16 cellular contexts compared by ENCODE assay signal in the genomic region with DNA sequence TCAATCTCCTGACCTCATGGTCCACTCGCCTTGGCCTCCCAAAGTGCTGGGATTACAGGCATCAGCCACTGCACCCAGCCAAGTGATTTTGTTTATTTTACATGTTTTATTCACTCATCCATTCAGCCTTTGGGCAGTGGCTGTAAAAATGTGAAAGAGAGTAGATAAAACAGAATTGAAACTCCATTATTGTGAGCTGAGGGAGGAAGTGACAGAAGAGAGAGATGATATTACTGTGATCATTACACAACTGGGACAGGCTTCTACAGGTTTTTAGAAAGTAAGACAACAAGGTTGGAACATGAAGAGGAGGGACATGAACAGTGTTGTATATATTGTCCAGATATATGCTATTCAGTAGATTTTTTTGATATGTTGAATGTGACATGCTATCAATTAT. TPM values are rescaled to one million over a fixed set of nuclear protein-coding genes. Genes with fewer than 3 reads are reported as not detected.
DNase-seq lines count a peak whose midpoint lies in the region; ATAC-seq and TF ChIP-seq lines count a peak whose summit lies in the region.
"Had no signal": no experiment of that assay in that cellular context is flagged by ENCODE, and none has a peak within 500 bp of the region (broad histone marks: within the 10 kb centered on the region; RNA-seq: fewer than 3 reads in every experiment).

No MANE protein-coding gene starts in this region.

- no peaks in the 10 kb centered on the region for H3K27me3 ChIP-seq in CD8-positive, alpha-beta T cell (ENCODE audit: insufficient read depth, low read length)
- no peaks in the 10 kb centered on the region for H3K27me3 ChIP-seq in stomach
- H3K27me3 ChIP-seq: ascending aorta, BLaER1, gastroesophageal sphincter, Peyer's patch had no signal

- no peak for ATAC-seq in CD8-positive, alpha-beta T cell
- ATAC-seq in GM18502 (IDR thresholded peaks at IDR 0.05; ENCODE audit: poor library complexity, unreplicated experiment) (peak; percentile 73), HG02642 (IDR thresholded peaks at IDR 0.05; ENCODE audit: poor library complexity, unreplicated experiment) (peak; percentile 37)
- ATAC-seq: gastroesophageal sphincter, sciatic nerve had no signal

- CTCF ChIA-PET in CD8-positive, alpha-beta T cell (lab: Charles Lee): interaction anchor here (0.7 to 2.4 kb wide), 2 partner anchors 9 to 100 kb away, joined by 5 read pairs; no protein-coding TSS in a partner anchor

- peaks cover 12% of the 10 kb centered on the region for H3K4me1 Mint-ChIP-seq in CD8-positive, alpha-beta T cell (ENCODE audit: low read depth)

- no peak overlapping the region for H3K4me3 Mint-ChIP-seq in CD8-positive, alpha-beta T cell

- 67 to 100% (median 87%) methylated on average over 1 of the region's 1 CpG for WGBS in stomach, 5 donors

- peaks cover 22% of the 10 kb centered on the region for H3K36me3 ChIP-seq in CD8-positive, alpha-beta T cell (ENCODE audit: insufficient read depth, low read length)
- peaks cover 30 to 67% (median 66%) of the 10 kb centered on the region in 4 donors for H3K36me3 ChIP-seq in stomach

- POLR2A ChIA-PET in CD8-positive, alpha-beta T cell (lab: Charles Lee): no interaction called here

- no peaks in the 10 kb centered on the region for H3K4me1 ChIP-seq in CD8-positive, alpha-beta T cell (ENCODE audit: insufficient read depth, low read length)
- H3K4me1 ChIP-seq in stomach: no peaks in the 10 kb centered on the region
- H3K4me1 ChIP-seq: ascending aorta, BLaER1, gastroesophageal sphincter, Peyer's patch had no signal

- TF ChIP-seq POLR2A in stomach (IDR thresholded peaks at IDR 0.05): no peak

- DNase-seq in CD8-positive, alpha-beta T cell: no peak
- DNase-seq in MV-4-11 (lab: John Stamatoyannopoulos, UW) (peak; percentile 73), medulla oblongata (ENCODE audit: extremely low spot score) (no peak), stomach (no peak), dedifferentiated amniotic fluid mesenchymal stem cell (ENCODE audit: extremely low spot score) (no peak), germinal center (ENCODE audit: low spot score) (no peak)
- DNase-seq: NCI-H1092, NCI-H345, Peyer's patch, T1000 had no signal

- peaks cover 10% of the 10 kb centered on the region for H3K9me3 Mint-ChIP-seq in CD8-positive, alpha-beta T cell

- intact Hi-C loops in CD8-positive, alpha-beta T cell (cut with DNase I, micrococcal nuclease): no loop called here
- intact Hi-C loops in stomach (cut with DNase I; ENCODE audit: low total_unique reads): no loop called here

- H3K27ac Mint-ChIP-seq in CD8-positive, alpha-beta T cell: peak overlapping the region; percentile 15

- H3K9me3 ChIP-seq in CD8-positive, alpha-beta T cell (ENCODE audit: low read length): no peaks in the 10 kb centered on the region
- H3K9me3 ChIP-seq in stomach: peaks cover 2 to 14% (median 11%) of the 10 kb centered on the region in 4 donors

- no peaks in the 10 kb centered on the region for H3K27me3 Mint-ChIP-seq in CD8-positive, alpha-beta T cell (ENCODE audit: low read depth)

- no peak for TF ChIP-seq CTCF in CD8-positive, alpha-beta T cell (IDR thresholded peaks at IDR 0.05)
- TF ChIP-seq CTCF in stomach (IDR thresholded peaks at IDR 0.05): no peak

- H3K4me3 ChIP-seq in CD8-positive, alpha-beta T cell (ENCODE audit: low read depth, low read length): no peak overlapping the region
- H3K4me3 ChIP-seq in stomach: no peak overlapping the region
- H3K4me3 ChIP-seq: ascending aorta, BLaER1, gastroesophageal sphincter, Peyer's patch had no signal

- no peak overlapping the region for H3K27ac ChIP-seq in CD8-positive, alpha-beta T cell (ENCODE audit: low read depth, low read length)
- H3K27ac ChIP-seq in stomach: no peak overlapping the region
- H3K27ac ChIP-seq: ascending aorta, BLaER1, gastroesophageal sphincter, Peyer's patch had no signal

- no peak for TF ChIP-seq EP300 in stomach (IDR thresholded peaks at IDR 0.05)

- peaks cover 68% of the 10 kb centered on the region for H3K36me3 Mint-ChIP-seq in CD8-positive, alpha-beta T cell

RNA-seq across cellular contexts. Expression of a gene that starts 25.0 kb away (rescaled TPM):
- 10 to 100 TPM; 10.2 to 11.8 TPM for total RNA-seq in CD8-positive, alpha-beta T cell
- total RNA-seq in stomach: 10 to 100 TPM in 4 of 5 donors, 1 to 10 TPM in 1; 8.2 to 42.0 (median 34.1) TPM
- polyA plus RNA-seq in stomach: 10 to 100 TPM; 12.1 to 33.8 (median 29.8) TPM

RNA-seq across cellular contexts. Expression of a gene that starts 59.3 kb away (rescaled TPM):
- 1 to 10 TPM in 1 of 2 experiments, under 1 TPM in 1; 0.68 to 1.7 TPM for total RNA-seq in CD8-positive, alpha-beta T cell
- under 1 TPM in 1 of 5 donors, not detected in 4; 0.73 TPM for total RNA-seq in stomach
- polyA plus RNA-seq in stomach: under 1 TPM; 0.19 to 0.61 (median 0.23) TPM
- total RNA-seq: ascending aorta had no signal
